Comparison of ENCODE assay signal across 1 cellular context in genomic region chr10:37857287-37858211, GRCh38.
TF ChIP-seq lines count a peak whose summit lies in the region.

Gene ZNF248, minus strand, starts transcription at chr10:37857610. Its CDS starts 1,300 bp downstream, at chr10:37856310.

TF ChIP-seq in HepG2, 621 proteins besides CTCF, POLR2A, EP300 and RAD21 (continued from another document and continues in another):
- no peak; the same call in 1 of the 2 replicates for TF ChIP-seq ZSCAN20 (CRISPR knock-in tag; IDR thresholded peaks at IDR 0.05; ENCODE audit: borderline replicate concordance)
- TF ChIP-seq ZNF777 (CRISPR knock-in tag; IDR thresholded peaks at IDR 0.05) = no peak; the same call in 1 of the 2 replicates
- TF ChIP-seq ZNF33B (CRISPR knock-in tag; IDR thresholded peaks at IDR 0.05) = peak; percentile 94
- no peak for TF ChIP-seq NR2F2 (IDR thresholded peaks at IDR 0.05; ENCODE audit: borderline replicate concordance, low read depth)
- TF ChIP-seq CERS6 (CRISPR knock-in tag; IDR thresholded peaks at IDR 0.05) = no peak
- TF ChIP-seq FLYWCH1 (CRISPR knock-in tag; IDR thresholded peaks at IDR 0.05) = peak; percentile 82; the same call in 1 of the 2 replicates
- no peak; the same call in 1 of the 2 replicates for TF ChIP-seq FOXJ3 (CRISPR knock-in tag; IDR thresholded peaks at IDR 0.05; ENCODE audit: borderline replicate concordance)
- TF ChIP-seq MNT (IDR thresholded peaks at IDR 0.05) = peak; percentile 68
- no peak; the same call in 1 of the 2 replicates for TF ChIP-seq AFF4 (CRISPR knock-in tag; IDR thresholded peaks at IDR 0.05)
- peak; percentile 94 for TF ChIP-seq ZNF891 (CRISPR knock-in tag; IDR thresholded peaks at IDR 0.05)
- TF ChIP-seq ZNF839 (CRISPR knock-in tag; IDR thresholded peaks at IDR 0.05; ENCODE audit: borderline replicate concordance) = no peak; the same call in 1 of the 2 replicates
- peak; percentile 86 for TF ChIP-seq HOXA3 (CRISPR knock-in tag; IDR thresholded peaks at IDR 0.05)
- TF ChIP-seq ESRRA (CRISPR knock-in tag; IDR thresholded peaks at IDR 0.05; ENCODE audit: low read depth) = peak; percentile 61; the same call in 1 of the 2 replicates
- TF ChIP-seq TBX3 (IDR thresholded peaks at IDR 0.05; ENCODE audit: borderline replicate concordance) = no peak
- TF ChIP-seq ZNF557 (CRISPR knock-in tag; IDR thresholded peaks at IDR 0.05) = no peak
- TF ChIP-seq ZSCAN9 (CRISPR knock-in tag; IDR thresholded peaks at IDR 0.05; ENCODE audit: borderline replicate concordance) = peak; percentile 70; the same call in 1 of the 2 replicates
- TF ChIP-seq KDM2A (CRISPR knock-in tag; IDR thresholded peaks at IDR 0.05; ENCODE audit: borderline replicate concordance, low read depth) = peak; percentile 92
- peak; percentile 77 for TF ChIP-seq ZFX (CRISPR knock-in tag; IDR thresholded peaks at IDR 0.05; ENCODE audit: low read depth)
- peak; percentile 55; the same call in 1 of the 2 replicates for TF ChIP-seq TMF1 (CRISPR knock-in tag; IDR thresholded peaks at IDR 0.05; ENCODE audit: low read depth)
- TF ChIP-seq HDAC1 (CRISPR knock-in tag; IDR thresholded peaks at IDR 0.05) = peak; percentile 81
- TF ChIP-seq CBX2 (IDR thresholded peaks at IDR 0.05; ENCODE audit: low read depth, low read length) = no peak
- TF ChIP-seq CBX2 (CRISPR knock-in tag; IDR thresholded peaks at IDR 0.05; ENCODE audit: low read depth) = 0 out of 2 replicates have a peak, but pooled peaks have one; percentile 74
- no peak for TF ChIP-seq ZBTB49 (CRISPR knock-in tag; IDR thresholded peaks at IDR 0.05; ENCODE audit: borderline replicate concordance)
- TF ChIP-seq IKZF1 (IDR thresholded peaks at IDR 0.05) = no peak
- no peak for TF ChIP-seq PTBP1 (IDR thresholded peaks at IDR 0.05; ENCODE audit: low read depth, low read length, poor library complexity, severe bottlenecking)
- TF ChIP-seq, protein P1, sequence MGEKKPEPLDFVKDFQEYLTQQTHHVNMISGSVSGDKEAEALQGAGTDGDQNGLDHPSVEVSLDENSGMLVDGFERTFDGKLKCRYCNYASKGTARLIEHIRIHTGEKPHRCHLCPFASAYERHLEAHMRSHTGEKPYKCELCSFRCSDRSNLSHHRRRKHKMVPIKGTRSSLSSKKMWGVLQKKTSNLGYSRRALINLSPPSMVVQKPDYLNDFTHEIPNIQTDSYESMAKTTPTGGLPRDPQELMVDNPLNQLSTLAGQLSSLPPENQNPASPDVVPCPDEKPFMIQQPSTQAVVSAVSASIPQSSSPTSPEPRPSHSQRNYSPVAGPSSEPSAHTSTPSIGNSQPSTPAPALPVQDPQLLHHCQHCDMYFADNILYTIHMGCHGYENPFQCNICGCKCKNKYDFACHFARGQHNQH (CRISPR knock-in tag; IDR thresholded peaks at IDR 0.05) = peak; percentile 60; the same call in 1 of the 2 replicates
- peak; percentile 75; the same call in 1 of the 2 replicates for TF ChIP-seq ZNF446 (CRISPR knock-in tag; IDR thresholded peaks at IDR 0.05)
- no peak for TF ChIP-seq DPF2 (CRISPR knock-in tag; IDR thresholded peaks at IDR 0.05; ENCODE audit: borderline replicate concordance, low read depth)
- TF ChIP-seq, protein P2, sequence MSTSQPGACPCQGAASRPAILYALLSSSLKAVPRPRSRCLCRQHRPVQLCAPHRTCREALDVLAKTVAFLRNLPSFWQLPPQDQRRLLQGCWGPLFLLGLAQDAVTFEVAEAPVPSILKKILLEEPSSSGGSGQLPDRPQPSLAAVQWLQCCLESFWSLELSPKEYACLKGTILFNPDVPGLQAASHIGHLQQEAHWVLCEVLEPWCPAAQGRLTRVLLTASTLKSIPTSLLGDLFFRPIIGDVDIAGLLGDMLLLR (CRISPR knock-in tag; IDR thresholded peaks at IDR 0.05) = peak; percentile 93; the same call in 1 of the 2 replicates
- TF ChIP-seq TCF7 (IDR thresholded peaks at IDR 0.05; ENCODE audit: low read depth) = no peak; the same call in 1 of the 2 replicates
- TF ChIP-seq KAT7 (CRISPR knock-in tag; IDR thresholded peaks at IDR 0.05; ENCODE audit: borderline replicate concordance) = peak; percentile 65; the same call in 1 of the 2 replicates
- no peak for TF ChIP-seq SETDB1 (CRISPR knock-in tag; IDR thresholded peaks at IDR 0.05; ENCODE audit: borderline replicate concordance)
- TF ChIP-seq FOXK1 (CRISPR knock-in tag; IDR thresholded peaks at IDR 0.05; ENCODE audit: borderline replicate concordance, low read depth) = peak; percentile 56; the same call in 1 of the 2 replicates
- TF ChIP-seq ZNF225 (CRISPR knock-in tag; IDR thresholded peaks at IDR 0.05) = peak; percentile 95
- TF ChIP-seq ZMYM4 (CRISPR knock-in tag; IDR thresholded peaks at IDR 0.05) = peak; percentile 95
- TF ChIP-seq ARID3A (IDR thresholded peaks at IDR 0.05; ENCODE audit: low read depth, low read length) = no peak
- TF ChIP-seq, protein P3, sequence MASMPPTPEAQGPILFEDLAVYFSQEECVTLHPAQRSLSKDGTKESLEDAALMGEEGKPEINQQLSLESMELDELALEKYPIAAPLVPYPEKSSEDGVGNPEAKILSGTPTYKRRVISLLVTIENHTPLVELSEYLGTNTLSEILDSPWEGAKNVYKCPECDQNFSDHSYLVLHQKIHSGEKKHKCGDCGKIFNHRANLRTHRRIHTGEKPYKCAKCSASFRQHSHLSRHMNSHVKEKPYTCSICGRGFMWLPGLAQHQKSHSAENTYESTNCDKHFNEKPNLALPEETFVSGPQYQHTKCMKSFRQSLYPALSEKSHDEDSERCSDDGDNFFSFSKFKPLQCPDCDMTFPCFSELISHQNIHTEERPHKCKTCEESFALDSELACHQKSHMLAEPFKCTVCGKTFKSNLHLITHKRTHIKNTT (CRISPR knock-in tag; IDR thresholded peaks at IDR 0.05) = no peak
- TF ChIP-seq FOXC1 (CRISPR knock-in tag; IDR thresholded peaks at IDR 0.05; ENCODE audit: borderline replicate concordance) = peak; percentile 96
- TF ChIP-seq, protein P4, sequence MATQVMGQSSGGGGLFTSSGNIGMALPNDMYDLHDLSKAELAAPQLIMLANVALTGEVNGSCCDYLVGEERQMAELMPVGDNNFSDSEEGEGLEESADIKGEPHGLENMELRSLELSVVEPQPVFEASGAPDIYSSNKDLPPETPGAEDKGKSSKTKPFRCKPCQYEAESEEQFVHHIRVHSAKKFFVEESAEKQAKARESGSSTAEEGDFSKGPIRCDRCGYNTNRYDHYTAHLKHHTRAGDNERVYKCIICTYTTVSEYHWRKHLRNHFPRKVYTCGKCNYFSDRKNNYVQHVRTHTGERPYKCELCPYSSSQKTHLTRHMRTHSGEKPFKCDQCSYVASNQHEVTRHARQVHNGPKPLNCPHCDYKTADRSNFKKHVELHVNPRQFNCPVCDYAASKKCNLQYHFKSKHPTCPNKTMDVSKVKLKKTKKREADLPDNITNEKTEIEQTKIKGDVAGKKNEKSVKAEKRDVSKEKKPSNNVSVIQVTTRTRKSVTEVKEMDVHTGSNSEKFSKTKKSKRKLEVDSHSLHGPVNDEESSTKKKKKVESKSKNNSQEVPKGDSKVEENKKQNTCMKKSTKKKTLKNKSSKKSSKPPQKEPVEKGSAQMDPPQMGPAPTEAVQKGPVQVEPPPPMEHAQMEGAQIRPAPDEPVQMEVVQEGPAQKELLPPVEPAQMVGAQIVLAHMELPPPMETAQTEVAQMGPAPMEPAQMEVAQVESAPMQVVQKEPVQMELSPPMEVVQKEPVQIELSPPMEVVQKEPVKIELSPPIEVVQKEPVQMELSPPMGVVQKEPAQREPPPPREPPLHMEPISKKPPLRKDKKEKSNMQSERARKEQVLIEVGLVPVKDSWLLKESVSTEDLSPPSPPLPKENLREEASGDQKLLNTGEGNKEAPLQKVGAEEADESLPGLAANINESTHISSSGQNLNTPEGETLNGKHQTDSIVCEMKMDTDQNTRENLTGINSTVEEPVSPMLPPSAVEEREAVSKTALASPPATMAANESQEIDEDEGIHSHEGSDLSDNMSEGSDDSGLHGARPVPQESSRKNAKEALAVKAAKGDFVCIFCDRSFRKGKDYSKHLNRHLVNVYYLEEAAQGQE (IDR thresholded peaks at IDR 0.05; ENCODE audit: borderline replicate concordance in 1 of 2, low read depth in 1 of 2, low read length in 2 of 2) = no peak
- TF ChIP-seq RBM22 (optimal IDR thresholded peaks at IDR 0.05; ENCODE audit: low read length) = no peak
- no peak for TF ChIP-seq DZIP1 (CRISPR knock-in tag; IDR thresholded peaks at IDR 0.05)
